In genomic region chr2:44291281-44292248, GRCh38 we compare ENCODE assay signal across 8 cellular contexts. TPM values are rescaled to one million over a fixed set of nuclear protein-coding genes. Genes with fewer than 3 reads are reported as not detected.
DNase-seq lines count a peak whose midpoint lies in the region; ATAC-seq, FAIRE-seq and TF ChIP-seq lines count a peak whose summit lies in the region.

No MANE protein-coding gene starts in this region.

- no peaks in the 10 kb centered on the region for H3K36me3 ChIP-seq in PC-3 (ENCODE audit: low read depth, low read length)
- H3K36me3 ChIP-seq in endothelial cell of umbilical vein (ENCODE audit: control insufficient read depth in 2 of 2, extremely low read depth in 1 of 2, insufficient read depth in 2 of 2, low read length in 2 of 2), result no peaks in the 10 kb centered on the region

- TF ChIP-seq CTCF in GM20000 (IDR thresholded peaks at IDR 0.05; ENCODE audit: extremely low read depth, missing control alignments) (no peak), PC-3 (conservative IDR thresholded peaks at IDR 0.05; ENCODE audit: low read depth, low read length) (peak; percentile 85), endothelial cell of umbilical vein (IDR thresholded peaks at IDR 0.05; ENCODE audit: extremely low read depth in 1 of 2, insufficient read depth in 1 of 2, low read depth in 1 of 2, low read length in 2 of 2) (peak; percentile 35 to 48)

- no peak for TF ChIP-seq POLR2A in endothelial cell of umbilical vein (IDR thresholded peaks at IDR 0.05; ENCODE audit: low read depth, low read length)

- no peaks in the 10 kb centered on the region for H3K9me2 ChIP-seq in PC-3 (replicated peaks; ENCODE audit: low read length)

- ATAC-seq in PC-3, result peak; percentile 81
- ATAC-seq in HG02610 (IDR thresholded peaks at IDR 0.05; ENCODE audit: unreplicated experiment), result no peak
- no peak for ATAC-seq in HG02623 (IDR thresholded peaks at IDR 0.05; ENCODE audit: unreplicated experiment)

- H2AFZ ChIP-seq in PC-3 (ENCODE audit: low read length) (peak overlapping the region; percentile 13), endothelial cell of umbilical vein (ENCODE audit: low read depth, low read length) (peak overlapping the region; percentile 43)

- peak overlapping the region; percentile 28; the same call in 1 of the 2 replicates for H3K4me3 ChIP-seq in PC-3 (ENCODE audit: low read length)
- H3K4me3 ChIP-seq in endothelial cell of umbilical vein (replicated peaks in 1 of 3; ENCODE audit: insufficient read depth in 1 of 3, low read depth in 1 of 3, low read length in 3 of 3), result no peak overlapping the region

- POLR2A ChIA-PET in PC-3 (lab: Charles Lee; ENCODE audit: unreplicated experiment) (interaction anchor here (0.7 to 1.0 kb wide), 2 partner anchors 71 to 260 kb away, joined by 3 to 5 read pairs; partner anchors contain the start of gene CAMKMT), endothelial cell of umbilical vein (lab: Charles Lee) (no interaction called here)

- DNase-seq in AG08396 (ENCODE audit: low spot score) (peak; percentile 57), GM20000 (ENCODE audit: low spot score) (peak; percentile 11), PC-3 (peak; percentile 93), endothelial cell of umbilical vein (ENCODE audit: low read depth, low spot score) (peak; percentile 67), mucosa of gallbladder (ENCODE audit: low spot score) (peak; percentile 92), activated gamma-delta T cell treated with Interleukin-2 at 50 U/mL for 16 hours (no peak)

- peak; percentile 71 for FAIRE-seq in endothelial cell of umbilical vein (lab: Jason Lieb, UNC)

- H3K4me1 ChIP-seq in PC-3 (ENCODE audit: insufficient read depth, low read length) (peaks cover 40% of the 10 kb centered on the region), endothelial cell of umbilical vein (ENCODE audit: control insufficient read depth, extremely low read depth, insufficient read depth, low read length) (peaks cover 6% of the 10 kb centered on the region)

- BruUV-seq in PC-3 (replicated peaks; lab: Mats Ljungman, UMichigan), result no TSS peak
- no TSS peak for BruUV-seq in endothelial cell of umbilical vein (replicated peaks; lab: Mats Ljungman, UMichigan)

- intact Hi-C loops in PC-3 (cut with micrococcal nuclease), result loop anchor here (1.0 kb wide), 5 partner anchors 15 to 247 kb away; no protein-coding TSS in a partner anchor
- intact Hi-C loops in endothelial cell of umbilical vein (cut with micrococcal nuclease), result loop anchor here (1.0 to 2.0 kb wide), 3 partner anchors 47 to 247 kb away; no protein-coding TSS in a partner anchor

- peak overlapping the region; percentile 74 for H3K4me2 ChIP-seq in PC-3 (ENCODE audit: low read length)
- H3K4me2 ChIP-seq in endothelial cell of umbilical vein (ENCODE audit: insufficient read depth, low read length), result peak overlapping the region; percentile 38

- H3K79me2 ChIP-seq in PC-3 (ENCODE audit: low read length), result no peaks in the 10 kb centered on the region
- H3K79me2 ChIP-seq in endothelial cell of umbilical vein (ENCODE audit: control insufficient read depth, insufficient read depth, low read length), result no peaks in the 10 kb centered on the region

- H3K27me3 ChIP-seq in PC-3 (ENCODE audit: low read length), result no peaks in the 10 kb centered on the region
- H3K27me3 ChIP-seq in endothelial cell of umbilical vein (ENCODE audit: control insufficient read depth in 2 of 2, insufficient read depth in 2 of 2, low read length in 2 of 2), result no peaks in the 10 kb centered on the region

- no peaks in the 10 kb centered on the region for H3K9me1 ChIP-seq in endothelial cell of umbilical vein (replicated peaks; ENCODE audit: control insufficient read depth, extremely low read depth, insufficient read depth, low read length)

- H4K20me1 ChIP-seq in PC-3 (ENCODE audit: low read length) (no peaks in the 10 kb centered on the region), endothelial cell of umbilical vein (replicated peaks; ENCODE audit: control insufficient read depth, extremely low read depth, insufficient read depth, low read length) (no peaks in the 10 kb centered on the region)

- dilution Hi-C loops in endothelial cell of umbilical vein (cut with MboI; ENCODE audit: extremely low pct_ligation_motif_present, low sequenced_read_pairs), result no loop called here

- 0 out of 2 replicates have a peak overlapping the region, but pooled peaks have one; percentile 10 for H3K9ac ChIP-seq in PC-3 (ENCODE audit: low read length)
- H3K9ac ChIP-seq in endothelial cell of umbilical vein (replicated peaks; ENCODE audit: extremely low read depth, insufficient read depth, low read length), result no peak overlapping the region

- H3K27ac ChIP-seq in PC-3 (ENCODE audit: low read length) (peak overlapping the region; percentile 80), endothelial cell of umbilical vein (ENCODE audit: insufficient read depth, low read depth, low read length) (no peak overlapping the region)

- CTCF ChIA-PET in PC-3 (lab: Charles Lee), result interaction anchor here (0.5 to 1.6 kb wide), 7 partner anchors 10 to 1393 kb away, joined by 3 to 10 read pairs (median 4); no protein-coding TSS in a partner anchor
- CTCF ChIA-PET in endothelial cell of umbilical vein (lab: Charles Lee), result interaction anchor here (0.6 to 2.2 kb wide), 15 partner anchors 9 to 586 kb away, joined by 3 to 25 read pairs (median 4); no protein-coding TSS in a partner anchor

- H3K9me3 ChIP-seq in PC-3 (ENCODE audit: low read length), result no peaks in the 10 kb centered on the region
- H3K9me3 ChIP-seq in endothelial cell of umbilical vein (replicated peaks; ENCODE audit: control insufficient read depth, insufficient read depth, low read length), result no peaks in the 10 kb centered on the region

- no peaks in the 10 kb centered on the region for H3F3A ChIP-seq in PC-3 (ENCODE audit: low read length, unreplicated experiment)

TF ChIP-seq in endothelial cell of umbilical vein, 7 proteins besides CTCF, POLR2A, EP300 and RAD21:
- no peak for TF ChIP-seq MAX (IDR thresholded peaks at IDR 0.05; ENCODE audit: insufficient read depth, insufficient read length)
- peak; percentile 53 for TF ChIP-seq FOS (IDR thresholded peaks at IDR 0.05; ENCODE audit: borderline replicate concordance, insufficient read depth, low read length)
- no peak for TF ChIP-seq JUN (IDR thresholded peaks at IDR 0.05; ENCODE audit: borderline replicate concordance, insufficient read depth, insufficient read length, low read depth)
- TF ChIP-seq EZH2 (IDR thresholded peaks at IDR 0.05; ENCODE audit: borderline replicate concordance, low read depth, low read length, severe bottlenecking), result no peak
- TF ChIP-seq GATA2 (IDR thresholded peaks at IDR 0.05; ENCODE audit: insufficient read depth, insufficient read length, low read depth, low read length), result peak; percentile 68
- no peak for TF ChIP-seq POLR2AphosphoS5 (IDR thresholded peaks at IDR 0.05; ENCODE audit: insufficient read depth, low read depth, low read length)
- no peak for TF ChIP-seq MYC (IDR thresholded peaks at IDR 0.05; ENCODE audit: low read depth, low read length)

RNA-seq across cellular contexts. Expression of gene SLC3A1, which starts 16.3 kb away (rescaled TPM):
- 0.22 TPM in 1 of 2 replicates, not detected in the other for total RNA-seq in PC-3 (2014; rRNA removed)
- not detected in 2 replicates for total RNA-seq in endothelial cell of umbilical vein
- polyA plus RNA-seq in endothelial cell of umbilical vein, result not detected in 2 replicates
- polyA plus RNA-seq in endothelial cell of umbilical vein (2011; cell fraction: cytosol; rRNA removed), result not detected in 2 replicates
- 0.07 and 0.09 TPM in 2 replicates for polyA plus RNA-seq in endothelial cell of umbilical vein (2011; cell fraction: nucleus; rRNA removed)
- 0.08 TPM in 1 of 2 replicates, not detected in the other for polyA plus RNA-seq in endothelial cell of umbilical vein (2012)
- polyA minus RNA-seq in endothelial cell of umbilical vein, result not detected in 2 replicates
- polyA minus RNA-seq in endothelial cell of umbilical vein (2011; cell fraction: cytosol; rRNA and poly(A)+ RNA removed), result not detected
- polyA minus RNA-seq in endothelial cell of umbilical vein (2011; cell fraction: nucleus; rRNA and poly(A)+ RNA removed), result 0.38 TPM in 1 of 2 replicates, not detected in the other
- total RNA-seq in mucosa of gallbladder, result 279 TPM

Comparison
In these comparisons a context has a peak if more than half of its experiments do, and no peak if none do; other contexts are left out.
1. RNA of gene SLC3A1, which starts 16.3 kb away (total RNA-seq): 279 TPM in mucosa of gallbladder (single experiment); 0.22 TPM in PC-3 and not detected in endothelial cell of umbilical vein; every median in the first group is over 100 times any median in the second.